Comparison of ENCODE assay signal across 11 cellular contexts in the genomic region with DNA sequence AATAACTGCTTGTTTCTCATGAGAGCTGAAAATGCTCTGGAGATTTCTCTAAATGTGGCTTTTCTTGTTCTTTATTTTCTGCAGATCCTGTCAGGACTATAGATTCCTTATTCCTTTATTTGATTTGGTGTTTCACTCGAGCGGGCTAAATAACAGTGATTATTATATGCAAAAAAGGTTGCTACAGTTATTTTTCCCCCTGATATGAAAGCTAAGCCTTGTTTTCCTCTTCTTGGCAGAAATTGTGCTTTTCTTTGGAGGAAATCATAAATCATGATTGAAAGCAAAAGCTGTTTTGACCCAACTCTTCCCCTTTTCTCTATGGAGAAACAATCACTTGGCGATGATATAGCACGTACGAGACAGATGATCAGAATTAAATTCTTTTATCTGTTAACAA. TPM values are rescaled to one million over a fixed set of nuclear protein-coding genes. Genes with fewer than 3 reads are reported as not detected.
DNase-seq lines count a peak whose midpoint lies in the region; ATAC-seq and TF ChIP-seq lines count a peak whose summit lies in the region.
"Had no signal": no experiment of that assay in that cellular context is flagged by ENCODE, and none has a peak within 500 bp of the region (broad histone marks: within the 10 kb centered on the region; RNA-seq: fewer than 3 reads in every experiment).

No MANE protein-coding gene starts in this region.

- H3K4me2 ChIP-seq in trophoblast cell (ENCODE audit: low read length) = peak overlapping the region; percentile 42

- no peaks in the 10 kb centered on the region for H3K79me1 ChIP-seq in trophoblast cell (ENCODE audit: low read length)

- H4K8ac ChIP-seq in trophoblast cell (ENCODE audit: low read depth, low read length) = no peak overlapping the region

- 7 to 22% methylated on average over 5 of the region's 5 CpGs for WGBS in esophagus squamous epithelium, 2 donors
- no CpG with 5 or more reads among the region's 5 CpGs for WGBS in trophoblast cell (ENCODE audit: extremely low coverage, insufficient coverage, insufficient read length)

- H2AFZ ChIP-seq in trophoblast cell (ENCODE audit: insufficient read depth, low read length, poor library complexity) = no peak overlapping the region

- peak; percentile 22 for DNase-seq in A172 (ENCODE audit: low spot score)
- DNase-seq in NOMO-1 treated with dmso at 0.1 percent for 144 hours (lab: John Stamatoyannopoulos, UW; ENCODE audit: unreplicated experiment) = peak; percentile 27
- DNase-seq in esophagus squamous epithelium (lab: John Stamatoyannopoulos, UW) = no peak
- no peak for DNase-seq in trophoblast cell
- no peak for DNase-seq in NCI-H1694 (lab: John Stamatoyannopoulos, UW)
- DNase-seq in NCI-H1694 treated with DMSO at 0.1 percent for 48 hours (lab: John Stamatoyannopoulos, UW) = no peak
- DNase-seq: activated T-cell treated with anti-CD3 and anti-CD28 coated beads, Interleukin-2, amount 50 U/mL, for 4 hours; NCI-H510A treated with DMSO at 0.1 percent for 48 hours; stimulated activated CD4-positive, alpha-beta T cell treated with anti-CD3 and anti-CD28 coated beads, Interleukin-15, amount 100 ng/mL, for 24 hours had no signal

- TF ChIP-seq POLR2A in esophagus squamous epithelium (IDR thresholded peaks at IDR 0.05) = no peak

- ATAC-seq in HG03571 (IDR thresholded peaks at IDR 0.05; ENCODE audit: unreplicated experiment) (no peak), HG02970 (IDR thresholded peaks at IDR 0.05; ENCODE audit: low FRiP score, unreplicated experiment) (no peak)
- ATAC-seq: activated T-cell treated with anti-CD3 and anti-CD28 coated beads, Interleukin-2, amount 50 U/mL, for 4 hours had no signal

- peaks cover 6% of the 10 kb centered on the region for H3K79me2 ChIP-seq in trophoblast cell (ENCODE audit: control insufficient read depth, insufficient read depth, low read length, poor library complexity)

- no peak overlapping the region for H3K4ac ChIP-seq in trophoblast cell (ENCODE audit: low read depth, low read length)

- no peak overlapping the region for H3K14ac ChIP-seq in trophoblast cell (ENCODE audit: low read length)

- H2BK5ac ChIP-seq in trophoblast cell (ENCODE audit: low read depth, low read length, poor library complexity) = no peak overlapping the region

- no peaks in the 10 kb centered on the region for H3K36me3 ChIP-seq in esophagus squamous epithelium
- H3K36me3 ChIP-seq in trophoblast cell (ENCODE audit: control insufficient read depth in 1 of 2, insufficient read depth in 2 of 2, low read length in 2 of 2) = peaks cover 3 to 6% of the 10 kb centered on the region in 2 experiments

- H4K12ac ChIP-seq in trophoblast cell (ENCODE audit: low read depth, low read length) = no peak overlapping the region

- no peak overlapping the region for H2BK120ac ChIP-seq in trophoblast cell (ENCODE audit: insufficient read depth, low read length, poor library complexity)

- H3K27ac ChIP-seq in esophagus squamous epithelium (peak overlapping the region; percentile 70 to 83 (median 76)), trophoblast cell (ENCODE audit: low read depth, low read length) (no peak overlapping the region)

- H3K4me3 ChIP-seq in esophagus squamous epithelium = peak overlapping the region in 3 of 4 donors; percentile 23 to 34 (median 28)
- no peak overlapping the region for H3K4me3 ChIP-seq in trophoblast cell (ENCODE audit: low read depth, low read length)

- H3K18ac ChIP-seq in trophoblast cell (ENCODE audit: low read length) = no peak overlapping the region

- no peak for TF ChIP-seq CTCF in esophagus squamous epithelium (IDR thresholded peaks at IDR 0.05)

- H3K27me3 ChIP-seq in esophagus squamous epithelium (no peaks in the 10 kb centered on the region), trophoblast cell (ENCODE audit: insufficient read depth, low read length) (no peaks in the 10 kb centered on the region)

- no peak overlapping the region for H4K91ac ChIP-seq in trophoblast cell (ENCODE audit: low read depth, low read length)

- intact Hi-C loops in esophagus squamous epithelium (cut with DNase I) = no loop called here

- H3K9ac ChIP-seq in trophoblast cell (ENCODE audit: low read length) = no peak overlapping the region

- H3K4me1 ChIP-seq in esophagus squamous epithelium (peaks cover 15 to 88% (median 47%) of the 10 kb centered on the region in 3 donors), trophoblast cell (ENCODE audit: control insufficient read depth in 1 of 2, insufficient read depth in 2 of 2, low read length in 2 of 2) (peaks cover 12 to 21% of the 10 kb centered on the region in 2 experiments)

- H3K23ac ChIP-seq in trophoblast cell (ENCODE audit: low read length) = no peak overlapping the region

- H3K9me3 ChIP-seq in esophagus squamous epithelium (no peaks in the 10 kb centered on the region), trophoblast cell (ENCODE audit: insufficient read depth, low read depth, low read length) (no peaks in the 10 kb centered on the region)

- no peak overlapping the region for H2BK12ac ChIP-seq in trophoblast cell (ENCODE audit: low read length)

- no peak overlapping the region for H2AK5ac ChIP-seq in trophoblast cell (ENCODE audit: low read length)

RNA-seq across cellular contexts. Expression of a gene that starts 31.3 kb away (rescaled TPM):
- total RNA-seq in A172 (2014; rRNA removed; shearing (Covaris generic)) = 43.2 and 82.3 TPM in 2 replicates
- total RNA-seq in esophagus squamous epithelium = 10 to 100 TPM; 41.9 to 62.6 (median 46.7) TPM
- 104 and 107 TPM in 2 replicates for polyA plus RNA-seq in trophoblast cell (2013)

Comparison
In these comparisons a context has a peak if more than half of its experiments do, and no peak if none do; other contexts are left out.
1. DNase-seq: peak in A172 (single experiment) and NOMO-1 treated with dmso at 0.1 percent for 144 hours (single experiment); none in esophagus squamous epithelium (single experiment), trophoblast cell (0 of 2), NCI-H1694 (single experiment) and NCI-H1694 treated with DMSO at 0.1 percent for 48 hours (single experiment).